38 cellular contexts compared by ENCODE assay signal in the genomic region with DNA sequence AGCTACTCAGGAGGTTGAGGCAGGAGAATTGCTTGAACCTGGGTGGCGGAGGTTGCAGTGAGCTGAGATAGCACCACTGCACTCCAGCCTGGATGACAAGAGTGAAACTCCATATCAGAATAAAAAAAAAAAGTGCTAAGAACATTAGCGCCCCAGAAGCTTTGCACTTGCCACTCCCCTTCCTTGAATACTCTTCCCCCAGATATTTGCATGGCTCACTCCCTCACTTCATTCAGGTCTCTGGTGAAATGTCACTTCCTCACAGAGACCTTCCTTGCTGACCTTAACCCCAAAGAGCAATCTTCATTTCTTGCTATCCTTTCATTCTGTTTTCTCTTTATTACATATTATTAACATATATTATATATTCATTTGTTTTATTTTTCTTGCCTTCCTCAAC. TPM values are rescaled to one million over a fixed set of nuclear protein-coding genes. Genes with fewer than 3 reads are reported as not detected.
"Had no signal": no experiment of that assay in that cellular context is flagged by ENCODE, and none has a peak within 500 bp of the region (broad histone marks: within the 10 kb centered on the region; RNA-seq: fewer than 3 reads in every experiment).

No MANE protein-coding gene starts in this region.

- ATAC-seq: activated CD8-positive, alpha-beta T cell treated with anti-CD3 and anti-CD28 coated beads for 36 hours; activated naive CD8-positive, alpha-beta T cell treated with anti-CD3 and anti-CD28 coated beads, Interleukin-2, amount 50 U/mL, for 24 hours; activated T-cell treated with anti-CD3 and anti-CD28 coated beads, Interleukin-2, amount 50 U/mL, for 4 hours had no signal

- H3K4me3 Mint-ChIP-seq: activated B cell treated with CpG ODN at 0.5 μM for 24 hours; activated CD4-positive, alpha-beta memory T cell treated with anti-CD3 and anti-CD28 coated beads for 36 hours; activated CD4-positive, alpha-beta T cell treated with anti-CD3 and anti-CD28 coated beads, Interleukin-2, amount 10 ng/mL, durations not matched to agents 24 days and 14 days; activated CD8-positive, alpha-beta T cell treated with anti-CD3 and anti-CD28 coated beads for 36 hours; activated naive CD4-positive, alpha-beta T cell treated with anti-CD3 and anti-CD28 coated beads, Interleukin-2, amount 10 ng/mL, durations not matched to agents 7 days and 5 days; activated naive CD4-positive, alpha-beta T cell treated with anti-CD3 and anti-CD28 coated beads, Interleukin-2, amount 50 U/mL, for 24 hours; activated naive CD8-positive, alpha-beta T cell; activated naive CD8-positive, alpha-beta T cell treated with anti-CD3 and anti-CD28 coated beads, Interleukin-2, amount 10 ng/mL, durations not matched to agents 7 days and 5 days; activated naive CD8-positive, alpha-beta T cell treated with anti-CD3 and anti-CD28 coated beads, Interleukin-2, amount 50 U/mL, for 24 hours; activated T-cell treated with anti-CD3 and anti-CD28 coated beads, Interleukin-2, amount 50 U/mL, for 4 hours; brain; central memory CD8-positive, alpha-beta T cell; T-helper 1 cell treated with Interleukin-12 subunit alpha and Interleukin-12 subunit beta and Interleukin-4 antibody, amounts not matched to agents 30 μg/mL and 1 μg/mL, for 36 hours; T-helper 2 cell treated with Interferon-gamma antibody and Interleukin-4, amounts not matched to agents 5 μg/mL and 100 μg/mL, for 36 hours had no signal

- H3K4me1 Mint-ChIP-seq: activated CD4-positive, alpha-beta T cell treated with anti-CD3 and anti-CD28 coated beads, Interleukin-2, amount 10 ng/mL, durations not matched to agents 24 days and 14 days; activated naive CD4-positive, alpha-beta T cell treated with anti-CD3 and anti-CD28 coated beads, Interleukin-2, amount 50 U/mL, for 24 hours; activated naive CD8-positive, alpha-beta T cell treated with anti-CD3 and anti-CD28 coated beads, Interleukin-2, amount 50 U/mL, for 24 hours; brain; central memory CD8-positive, alpha-beta T cell had no signal

- H3K9me3 ChIP-seq: ascending aorta had no signal

- H3K27ac Mint-ChIP-seq: activated B cell treated with CpG ODN at 0.5 μM for 24 hours; activated CD4-positive, alpha-beta memory T cell treated with anti-CD3 and anti-CD28 coated beads for 36 hours; activated CD4-positive, alpha-beta T cell treated with anti-CD3 and anti-CD28 coated beads, Interleukin-2, amount 10 ng/mL, durations not matched to agents 24 days and 14 days; activated CD8-positive, alpha-beta T cell treated with anti-CD3 and anti-CD28 coated beads for 36 hours; activated naive CD4-positive, alpha-beta T cell treated with anti-CD3 and anti-CD28 coated beads, Interleukin-2, amount 10 ng/mL, durations not matched to agents 7 days and 5 days; activated naive CD4-positive, alpha-beta T cell treated with anti-CD3 and anti-CD28 coated beads, Interleukin-2, amount 50 U/mL, for 24 hours; activated naive CD8-positive, alpha-beta T cell; activated naive CD8-positive, alpha-beta T cell treated with anti-CD3 and anti-CD28 coated beads, Interleukin-2, amount 10 ng/mL, durations not matched to agents 7 days and 5 days; activated naive CD8-positive, alpha-beta T cell treated with anti-CD3 and anti-CD28 coated beads, Interleukin-2, amount 50 U/mL, for 24 hours; activated T-helper 2 cell treated with anti-CD3 and anti-CD28 coated beads, Interferon-gamma antibody, Interleukin-2, Interleukin-4, amounts not matched to agents 10 μg/mL and 5 μg/mL and 100 μg/mL, durations not matched to agents 14 hours and 24 hours and 36 hours; brain; T-helper 1 cell treated with Interleukin-12 subunit alpha and Interleukin-12 subunit beta and Interleukin-4 antibody, amounts not matched to agents 30 μg/mL and 1 μg/mL, for 36 hours; T-helper 2 cell treated with Interferon-gamma antibody and Interleukin-4, amounts not matched to agents 5 μg/mL and 100 μg/mL, for 36 hours had no signal

- H3K36me3 Mint-ChIP-seq: activated CD4-positive, alpha-beta memory T cell treated with anti-CD3 and anti-CD28 coated beads for 36 hours; activated naive CD4-positive, alpha-beta T cell treated with anti-CD3 and anti-CD28 coated beads, Interleukin-2, amount 10 ng/mL, durations not matched to agents 7 days and 5 days; activated naive CD4-positive, alpha-beta T cell treated with anti-CD3 and anti-CD28 coated beads, Interleukin-2, amount 50 U/mL, for 24 hours; activated naive CD8-positive, alpha-beta T cell; activated naive CD8-positive, alpha-beta T cell treated with anti-CD3 and anti-CD28 coated beads, Interleukin-2, amount 10 ng/mL, durations not matched to agents 7 days and 5 days; brain had no signal

- H3K4me3 ChIP-seq: ascending aorta, cardiac muscle cell had no signal

- DNase-seq: activated B cell treated with CpG ODN at 0.5 μM for 24 hours; activated CD4-positive, alpha-beta memory T cell treated with anti-CD3 and anti-CD28 coated beads for 36 hours; activated CD4-positive, alpha-beta T cell treated with anti-CD3 and anti-CD28 coated beads for 4 hours; activated CD4-positive, alpha-beta T cell treated with anti-CD3 and anti-CD28 coated beads, Interleukin-2, amount 10 ng/mL, durations not matched to agents 24 days and 14 days; activated CD4-positive, alpha-beta T cell treated with anti-CD3 and anti-CD28 coated beads, Interleukin-2, amount 50 U/mL, for 1 hour; activated CD4-positive, alpha-beta T cell treated with anti-CD3 and anti-CD28 coated beads, Interleukin-2, amount 50 U/mL, for 4 hours; activated CD4-positive, CD25-positive, alpha-beta regulatory T cell treated with anti-CD3 and anti-CD28 coated beads, Interleukin-2, amount 50 U/mL, for 72 hours; activated CD8-positive, alpha-beta memory T cell treated with anti-CD3 and anti-CD28 coated beads, Interleukin-2, amount 50 U/mL, for 4 hours; activated CD8-positive, alpha-beta T cell treated with anti-CD3 and anti-CD28 coated beads for 36 hours; activated effector memory CD4-positive, alpha-beta T cell treated with Interleukin-2 at 50 U/mL for 16 hours; activated gamma-delta T cell; activated naive CD4-positive, alpha-beta T cell treated with anti-CD3 and anti-CD28 coated beads, Interleukin-2, amount 10 ng/mL, durations not matched to agents 7 days and 5 days; activated naive CD4-positive, alpha-beta T cell treated with Interleukin-2 at 50 U/mL for 16 hours; activated naive CD8-positive, alpha-beta T cell treated with anti-CD3 and anti-CD28 coated beads, Interleukin-2, amount 10 ng/mL, durations not matched to agents 7 days and 5 days; activated naive CD8-positive, alpha-beta T cell treated with anti-CD3 and anti-CD28 coated beads, Interleukin-2, amount 50 U/mL, for 24 hours; activated T-cell treated with anti-CD3 and anti-CD28 coated beads for 4 hours; activated T-cell treated with anti-CD3 and anti-CD28 coated beads, Interleukin-2, amount 50 U/mL, for 1 hour; activated T-cell treated with anti-CD3 and anti-CD28 coated beads, Interleukin-2, amount 50 U/mL, for 4 hours; amygdala; anterior cingulate cortex; caudate nucleus; cerebellar nuclear complex; T-helper 1 cell; T-helper 2 cell; T-helper 9 cell had no signal

- H3K27me3 Mint-ChIP-seq: activated B cell treated with CpG ODN at 0.5 μM for 24 hours; activated CD8-positive, alpha-beta T cell treated with anti-CD3 and anti-CD28 coated beads for 36 hours; activated naive CD4-positive, alpha-beta T cell treated with anti-CD3 and anti-CD28 coated beads, Interleukin-2, amount 50 U/mL, for 24 hours; activated naive CD8-positive, alpha-beta T cell; activated naive CD8-positive, alpha-beta T cell treated with anti-CD3 and anti-CD28 coated beads, Interleukin-2, amount 10 ng/mL, durations not matched to agents 7 days and 5 days; activated naive CD8-positive, alpha-beta T cell treated with anti-CD3 and anti-CD28 coated beads, Interleukin-2, amount 50 U/mL, for 24 hours had no signal

- H3K4me1 ChIP-seq: ascending aorta had no signal

- FAIRE-seq: bronchial epithelial cell, TTC549 had no signal

- H3K27ac ChIP-seq: ascending aorta, cardiac muscle cell, VCaP had no signal

- H3K9me3 Mint-ChIP-seq: activated B cell treated with CpG ODN at 0.5 μM for 24 hours; activated CD4-positive, alpha-beta memory T cell treated with anti-CD3 and anti-CD28 coated beads for 36 hours; activated CD4-positive, alpha-beta T cell treated with anti-CD3 and anti-CD28 coated beads, Interleukin-2, amount 10 ng/mL, durations not matched to agents 24 days and 14 days; activated CD8-positive, alpha-beta T cell treated with anti-CD3 and anti-CD28 coated beads for 36 hours; activated naive CD4-positive, alpha-beta T cell treated with anti-CD3 and anti-CD28 coated beads, Interleukin-2, amount 10 ng/mL, durations not matched to agents 7 days and 5 days; activated naive CD4-positive, alpha-beta T cell treated with anti-CD3 and anti-CD28 coated beads, Interleukin-2, amount 50 U/mL, for 24 hours; activated naive CD8-positive, alpha-beta T cell treated with anti-CD3 and anti-CD28 coated beads, Interleukin-2, amount 10 ng/mL, durations not matched to agents 7 days and 5 days; activated naive CD8-positive, alpha-beta T cell treated with anti-CD3 and anti-CD28 coated beads, Interleukin-2, amount 50 U/mL, for 24 hours; activated T-cell treated with anti-CD3 and anti-CD28 coated beads, Interleukin-2, amount 50 U/mL, for 4 hours; activated T-helper 2 cell treated with anti-CD3 and anti-CD28 coated beads, Interferon-gamma antibody, Interleukin-2, Interleukin-4, amounts not matched to agents 10 μg/mL and 5 μg/mL and 100 μg/mL, durations not matched to agents 14 hours and 24 hours and 36 hours; central memory CD8-positive, alpha-beta T cell; T-helper 1 cell treated with Interleukin-12 subunit alpha and Interleukin-12 subunit beta and Interleukin-4 antibody, amounts not matched to agents 30 μg/mL and 1 μg/mL, for 36 hours; T-helper 2 cell treated with Interferon-gamma antibody and Interleukin-4, amounts not matched to agents 5 μg/mL and 100 μg/mL, for 36 hours had no signal

RNA-seq across cellular contexts. Expression of gene CACNA1F, which starts 11.3 kb away (rescaled TPM):
- total RNA-seq: ascending aorta, chondrocyte had no signal

RNA-seq across cellular contexts. Expression of gene FOXP3, which starts 42.6 kb away (rescaled TPM):
- total RNA-seq: ascending aorta, bronchial epithelial cell had no signal
